In the genomic region with DNA sequence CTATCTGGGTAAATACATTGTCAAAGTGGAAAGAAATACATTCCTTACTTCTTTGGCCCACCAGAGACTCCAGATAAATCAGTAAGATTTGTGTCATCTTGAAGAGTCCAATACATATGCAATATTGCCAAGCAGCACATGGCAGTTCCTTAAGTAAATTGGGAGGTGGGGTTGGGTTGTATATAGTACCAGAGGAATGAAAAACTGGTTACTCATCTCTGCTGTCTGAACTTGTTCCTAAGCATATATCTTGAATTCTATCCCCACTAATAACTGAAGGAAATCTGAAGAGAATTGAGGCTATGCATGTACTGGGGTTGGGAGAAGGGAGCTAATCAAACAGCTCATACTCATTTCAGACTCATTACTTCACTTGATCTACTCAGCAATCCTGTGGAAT, we compare ENCODE assay signal across 26 cellular contexts. TPM values are rescaled to one million over a fixed set of nuclear protein-coding genes. Genes with fewer than 3 reads are reported as not detected.
"Had no signal": no experiment of that assay in that cellular context is flagged by ENCODE, and none has a peak within 500 bp of the region (broad histone marks: within the 10 kb centered on the region; RNA-seq: fewer than 3 reads in every experiment).

No MANE protein-coding gene starts in this region.

- H3K9me3 ChIP-seq: MG63, SK-N-SH had no signal

- H3K9me3 Mint-ChIP-seq: IgD-negative memory B cell had no signal

- FAIRE-seq: HTR-8/SVneo, RCC 7860 had no signal

- H3K9ac ChIP-seq: SK-N-SH had no signal

- H3K4me2 ChIP-seq: SK-N-SH had no signal

- DNase-seq: KBM-7, MG63, NCI-H1092, NCI-H1105 treated with DMSO at 0.1 percent for 48 hours, NCI-H1417 treated with DMSO at 0.1 percent for 48 hours, NCI-H146, NCI-H1694 treated with DMSO at 0.1 percent for 48 hours, NCI-H2029, NCI-H2081 treated with DMSO at 0.1 percent for 48 hours, NCI-H2171, NCI-H226, NCI-H446, NCI-H510A, NCI-H524 treated with DMSO at 0.1 percent for 48 hours, NCI-H69, NCI-H774, RPMI8226, SHP77, SK-N-SH, SW 1271 had no signal

- H3K27ac ChIP-seq: HL-60 had no signal

- H3K4me1 Mint-ChIP-seq: IgD-negative memory B cell had no signal

- H3K27me3 ChIP-seq: MG63 had no signal

- H3K36me3 ChIP-seq: MG63 had no signal

- H3K4me3 ChIP-seq: MG63 had no signal

- H3K36me3 Mint-ChIP-seq: IgD-negative memory B cell had no signal

- H3K4me3 Mint-ChIP-seq: IgD-negative memory B cell had no signal

- H3K27ac Mint-ChIP-seq: IgD-negative memory B cell had no signal

RNA-seq across cellular contexts. Expression of gene TCEAL5, which starts 36.4 kb away (rescaled TPM):
- total RNA-seq: LHCN-M2, SK-MEL-5 had no signal
- polyA plus RNA-seq: IgD-negative memory B cell had no signal
